Comparison of ENCODE assay signal across 1 cellular context in genomic region chr20:461254-462198, GRCh38.
TF ChIP-seq lines count a peak whose summit lies in the region.

No MANE protein-coding gene starts in this region.

TF ChIP-seq in HCT116, 20 proteins besides CTCF, POLR2A, EP300 and RAD21 (continued from another document):
- no peak for TF ChIP-seq ELF1 (IDR thresholded peaks at IDR 0.05; ENCODE audit: borderline replicate concordance, low read depth)
TF ChIP-seq in HCT116: peak in this region for 0.
